Comparison of ENCODE assay signal across 24 cellular contexts in genomic region chrX:146055733-146056132, GRCh38.
"Had no signal": no experiment of that assay in that cellular context is flagged by ENCODE, and none has a peak within 500 bp of the region (broad histone marks: within the 10 kb centered on the region; RNA-seq: fewer than 3 reads in every experiment).

No MANE protein-coding gene starts in this region.

- H3K27me3 ChIP-seq: ovary, right atrium auricular region, right lobe of liver, stomach, testis, thyroid gland, transverse colon, upper lobe of left lung, vagina had no signal

- H3K9me3 ChIP-seq: left ventricle myocardium inferior, mucosa of descending colon, ovary, right atrium auricular region, right lobe of liver, stomach, testis, thyroid gland, transverse colon, upper lobe of left lung, vagina had no signal

- H3K4me1 ChIP-seq: left ventricle myocardium inferior, right atrium auricular region, right lobe of liver, stomach, testis, thyroid gland, transverse colon, upper lobe of left lung, vagina had no signal

- ATAC-seq: mucosa of descending colon; naive thymus-derived CD8-positive, alpha-beta T cell; right lobe of liver; stimulated activated naive B cell treated with anti-CD40 and anti-IgM and Interleukin-4, amounts not matched to agents 10 μg/mL and 1 μg/mL and 100 μg/mL, for 72 hours; stimulated activated naive CD8-positive, alpha-beta T cell treated with anti-CD3 and anti-CD28 coated beads, Interleukin-15, Interleukin-2, amounts not matched to agents 100 U/mL and 50 U/mL, for 24 hours had no signal

- H3K4me3 ChIP-seq: left ventricle myocardium inferior, lung, mucosa of descending colon, ovary, right atrium auricular region, right lobe of liver, skin epidermis, stomach, testis, thyroid gland, transverse colon, upper lobe of left lung, vagina had no signal

- DNase-seq: hypothalamus; immature natural killer cell; kidney; left ventricle myocardium inferior; midbrain; naive thymus-derived CD8-positive, alpha-beta T cell; ovary; right lobe of liver; stimulated activated CD4-positive, alpha-beta T cell treated with anti-CD3 and anti-CD28 coated beads, Interleukin-12 subunit alpha, Interleukin-12 subunit beta, amount 100 ng/mL, for 4 hours; stimulated activated CD4-positive, alpha-beta T cell treated with anti-CD3 and anti-CD28 coated beads, Interleukin-15, amount 100 ng/mL, for 24 hours; stimulated activated CD4-positive, alpha-beta T cell treated with anti-CD3 and anti-CD28 coated beads, Interleukin-2, amount 100 ng/mL, for 24 hours; stimulated activated CD4-positive, alpha-beta T cell treated with anti-CD3 and anti-CD28 coated beads, Interleukin-4, amount 100 ng/mL, for 1 hour; stimulated activated naive B cell treated with anti-CD40 and anti-IgM and Interleukin-4, amounts not matched to agents 10 μg/mL and 1 μg/mL and 100 μg/mL, for 72 hours; stimulated activated naive CD8-positive, alpha-beta T cell treated with anti-CD3 and anti-CD28 coated beads, Interleukin-15, Interleukin-2, amounts not matched to agents 100 U/mL and 50 U/mL, for 24 hours; stomach; testis; thyroid gland; transverse colon; upper lobe of left lung had no signal

- H3K27ac ChIP-seq: left ventricle myocardium inferior, ovary, right atrium auricular region, right lobe of liver, skin epidermis, stomach, testis, transverse colon, upper lobe of left lung, vagina had no signal

- H3K36me3 ChIP-seq: left ventricle myocardium inferior, ovary, right atrium auricular region, right lobe of liver, stomach, thyroid gland, transverse colon, upper lobe of left lung, vagina had no signal
